ENCODE assay signal across 25 cellular contexts in genomic region chr13:67632590-67632989, GRCh38.
A peak's percentile ranks its signal among the peaks of the same experiment; 100 is the strongest.
DNase-seq lines count a peak whose midpoint lies in the region; ATAC-seq and TF ChIP-seq lines count a peak whose summit lies in the region.
"Had no signal": no experiment of that assay in that cellular context is flagged by ENCODE, and none has a peak within 500 bp of the region (broad histone marks: within the 10 kb centered on the region; RNA-seq: fewer than 3 reads in every experiment).

No MANE protein-coding gene starts in this region.

- no peaks in the 10 kb centered on the region for H3K27me3 Mint-ChIP-seq in MCF 10A (ENCODE audit: insufficient read depth, unreplicated experiment)
- H3K27me3 Mint-ChIP-seq: activated CD4-positive, alpha-beta T cell treated with anti-CD3 and anti-CD28 coated beads, Interleukin-2, amount 10 ng/mL, durations not matched to agents 24 days and 14 days; B cell had no signal

- H3K4me2 ChIP-seq in mammary epithelial cell (ENCODE audit: insufficient read depth, low read depth, low read length), result no peak overlapping the region
- H3K4me2 ChIP-seq: smooth muscle cell had no signal

- intact Hi-C loops in MCF 10A (cut with micrococcal nuclease) (no loop called here), mammary epithelial cell (cut with micrococcal nuclease) (no loop called here)

- H3K9me3 ChIP-seq in mammary epithelial cell (replicated peaks; ENCODE audit: insufficient read depth, low read length), result no peaks in the 10 kb centered on the region
- H3K9me3 ChIP-seq: transverse colon had no signal

- H2AFZ ChIP-seq in mammary epithelial cell (ENCODE audit: low read depth, low read length), result no peak overlapping the region

- H3K4me3 Mint-ChIP-seq in MCF 10A (ENCODE audit: unreplicated experiment), result no peak overlapping the region
- H3K4me3 Mint-ChIP-seq: activated CD4-positive, alpha-beta T cell treated with anti-CD3 and anti-CD28 coated beads, Interleukin-2, amount 10 ng/mL, durations not matched to agents 24 days and 14 days; activated T-cell treated with anti-CD3 and anti-CD28 coated beads, Interleukin-2, amount 50 U/mL, for 4 hours; B cell; natural killer cell had no signal

- no peaks in the 10 kb centered on the region for H3K36me3 ChIP-seq in mammary epithelial cell (ENCODE audit: insufficient read depth, low read length)
- H3K36me3 ChIP-seq: transverse colon had no signal

- dilution Hi-C loops in mammary epithelial cell (cut with HindIII; ENCODE audit: low sequenced_read_pairs), result no loop called here

- H3K27ac ChIP-seq in mammary epithelial cell (ENCODE audit: insufficient read depth, low read depth, low read length), result no peak overlapping the region
- H3K27ac ChIP-seq: RWPE1, transverse colon had no signal

- H4K20me1 ChIP-seq in mammary epithelial cell (ENCODE audit: insufficient read depth, low read length), result no peaks in the 10 kb centered on the region

- H3K9ac ChIP-seq in mammary epithelial cell (ENCODE audit: insufficient read depth, low read length), result no peak overlapping the region

- H3K4me3 ChIP-seq in mammary epithelial cell (replicated peaks in 1 of 3; ENCODE audit: insufficient read depth in 1 of 3, low read depth in 2 of 3, low read length in 3 of 3) (no peak overlapping the region), choroid plexus epithelial cell (ENCODE audit: low read depth, low read length) (no peak overlapping the region), skeletal muscle cell (ENCODE audit: low read depth, low read length) (no peak overlapping the region)
- H3K4me3 ChIP-seq: K562, smooth muscle cell, transverse colon had no signal

- H3K79me2 ChIP-seq in mammary epithelial cell (ENCODE audit: insufficient read depth, low read length), result no peaks in the 10 kb centered on the region

- no peak for ATAC-seq in HG02870 (IDR thresholded peaks at IDR 0.05; ENCODE audit: unreplicated experiment)
- ATAC-seq: activated T-cell treated with anti-CD3 and anti-CD28 coated beads, Interleukin-2, amount 50 U/mL, for 4 hours; K562; natural killer cell had no signal

- CTCF ChIA-PET in MCF 10A (lab: Yijun Ruan, JAX) (interaction anchor here (0.7 kb wide), 1 partner anchor 43 kb away, joined by 3 read pairs; no protein-coding TSS in a partner anchor), mammary epithelial cell (lab: Charles Lee; ENCODE audit: low non-redundant PET) (no interaction called here)

- TF ChIP-seq CTCF in MCF 10A (IDR thresholded peaks at IDR 0.05; ENCODE audit: unreplicated experiment), result no peak
- TF ChIP-seq CTCF in mammary epithelial cell (conservative IDR thresholded peaks at IDR 0.05 in 1 of 2, IDR thresholded peaks at IDR 0.05 in 1 of 2; ENCODE audit: extremely low read depth in 1 of 2, insufficient read depth in 1 of 2, low read depth in 1 of 2, low read length in 2 of 2), result no peak
- no peak for TF ChIP-seq CTCF in choroid plexus epithelial cell (conservative IDR thresholded peaks at IDR 0.05; ENCODE audit: low read depth, low read length)

- no peaks in the 10 kb centered on the region for H3K36me3 Mint-ChIP-seq in MCF 10A (ENCODE audit: insufficient read depth, unreplicated experiment)
- H3K36me3 Mint-ChIP-seq: natural killer cell had no signal

- no peak overlapping the region for H3K27ac Mint-ChIP-seq in MCF 10A (ENCODE audit: low read depth, unreplicated experiment)
- H3K27ac Mint-ChIP-seq: activated CD4-positive, alpha-beta T cell treated with anti-CD3 and anti-CD28 coated beads, Interleukin-2, amount 10 ng/mL, durations not matched to agents 24 days and 14 days; B cell; natural killer cell had no signal

- BruUV-seq in MCF 10A (replicated peaks; lab: Mats Ljungman, UMichigan), result no TSS peak
- BruUV-seq in mammary epithelial cell (replicated peaks; lab: Mats Ljungman, UMichigan), result no TSS peak

- 100% methylated on average over 1 of the region's 1 CpG for WGBS in mammary epithelial cell (ENCODE audit: low coverage, missing lambda C conversion rate)

- H3K4me1 ChIP-seq in mammary epithelial cell (ENCODE audit: insufficient read depth, low read length), result no peaks in the 10 kb centered on the region
- H3K4me1 ChIP-seq: transverse colon had no signal

- no peaks in the 10 kb centered on the region for H3K4me1 Mint-ChIP-seq in MCF 10A (ENCODE audit: insufficient read depth, unreplicated experiment)
- H3K4me1 Mint-ChIP-seq: activated CD4-positive, alpha-beta T cell treated with anti-CD3 and anti-CD28 coated beads, Interleukin-2, amount 10 ng/mL, durations not matched to agents 24 days and 14 days; B cell; natural killer cell had no signal

- POLR2A ChIA-PET in MCF 10A (lab: Yijun Ruan, JAX), result no interaction called here

- in situ Hi-C loops in mammary epithelial cell (cut with MboI; ENCODE audit: low sequenced_read_pairs in 2 of 2), result no loop called here

- H3K9me3 Mint-ChIP-seq in MCF 10A (ENCODE audit: unreplicated experiment), result no peaks in the 10 kb centered on the region

- DNase-seq in MCF 10A (ENCODE audit: unreplicated experiment), result peak; percentile 41
- DNase-seq in mammary epithelial cell, result no peak
- DNase-seq in NOMO-1 treated with dmso at 0.1 percent for 144 hours (lab: John Stamatoyannopoulos, UW; ENCODE audit: unreplicated experiment), result peak; percentile 74
- DNase-seq in choroid plexus epithelial cell (ENCODE audit: low read depth), result peak; percentile 16
- DNase-seq in skeletal muscle cell (ENCODE audit: low read depth), result peak; percentile 32
- DNase-seq in cerebellar nuclear complex (lab: John Stamatoyannopoulos, UW), result no peak
- no peak for DNase-seq in OCI-M1 (lab: John Stamatoyannopoulos, UW)
- DNase-seq: activated CD4-positive, alpha-beta T cell treated with anti-CD3 and anti-CD28 coated beads, Interleukin-2, amount 10 ng/mL, durations not matched to agents 24 days and 14 days; activated gamma-delta T cell treated with Interleukin-2 at 50 U/mL for 16 hours; activated T-cell treated with anti-CD3 and anti-CD28 coated beads, Interleukin-2, amount 50 U/mL, for 4 hours; caudate nucleus; dermis blood vessel endothelial cell; GDM1; natural killer cell; NCI-H1694 treated with DMSO at 0.1 percent for 48 hours; NCI-H526; retina; stimulated activated CD4-positive, alpha-beta T cell treated with anti-CD3 and anti-CD28 coated beads, Interleukin-1b, Interleukin-23, amount 100 ng/mL, for 48 hours; stimulated activated CD8-positive, alpha-beta memory T cell treated with anti-CD3 and anti-CD28 coated beads, Interleukin-4, amount 100 ng/mL, for 48 hours; transverse colon had no signal

- no peaks in the 10 kb centered on the region for H3K27me3 ChIP-seq in mammary epithelial cell (ENCODE audit: insufficient read depth, low read length)
- H3K27me3 ChIP-seq: transverse colon had no signal

Comparison
In these comparisons a context has a peak if more than half of its experiments do, and no peak if none do; other contexts are left out.
1. DNase-seq: peak in MCF 10A (single experiment), NOMO-1 treated with dmso at 0.1 percent for 144 hours (single experiment), choroid plexus epithelial cell (single experiment) and skeletal muscle cell (single experiment); none in mammary epithelial cell (single experiment), cerebellar nuclear complex (0 of 2) and OCI-M1 (single experiment).